In genomic region chr3:110816008-110816407, GRCh38 we compare ENCODE assay signal across 13 cellular contexts.
DNase-seq lines count a peak whose midpoint lies in the region; ATAC-seq and TF ChIP-seq lines count a peak whose summit lies in the region.
"Had no signal": no experiment of that assay in that cellular context is flagged by ENCODE, and none has a peak within 500 bp of the region (broad histone marks: within the 10 kb centered on the region; RNA-seq: fewer than 3 reads in every experiment).

No MANE protein-coding gene starts in this region.

- H2AFZ ChIP-seq in KMS-11 (ENCODE audit: low read depth): no peak overlapping the region
- H2AFZ ChIP-seq: parathyroid adenoma had no signal

- H3K4me2 ChIP-seq in KMS-11: peak overlapping the region; percentile 91

- TF ChIP-seq POLR2A in lower leg skin (IDR thresholded peaks at IDR 0.05): no peak

- intact Hi-C loops in lower leg skin (cut with DNase I; ENCODE audit: low total_unique reads): no loop called here

- ATAC-seq in GM19452 (IDR thresholded peaks at IDR 0.05; ENCODE audit: unreplicated experiment): peak; percentile 47
- ATAC-seq in HG02938 (IDR thresholded peaks at IDR 0.05; ENCODE audit: unreplicated experiment): peak; percentile 53
- ATAC-seq: stimulated activated naive B cell treated with anti-CD40 and anti-IgM and Interleukin-4, amounts not matched to agents 10 μg/mL and 1 μg/mL and 100 μg/mL, for 72 hours had no signal

- 83 to 89% methylated on average over 1 of the region's 1 CpG for WGBS in lower leg skin, 2 donors

- no peaks in the 10 kb centered on the region for H4K20me1 ChIP-seq in KMS-11 (ENCODE audit: insufficient read depth)

- H3K4me3 ChIP-seq in GM12865 (ENCODE audit: low read depth, low read length) (no peak overlapping the region), KMS-11 (IDR thresholded peaks at IDR 0.05; ENCODE audit: insufficient read depth, low read depth, low read length) (no peak overlapping the region), lower leg skin (ENCODE audit: low read depth, poor library complexity, severe bottlenecking) (no peak overlapping the region)

- no peaks in the 10 kb centered on the region for H3K79me2 ChIP-seq in KMS-11 (ENCODE audit: insufficient read depth, low read depth)
- H3K79me2 ChIP-seq: parathyroid adenoma had no signal

- H3K36me3 ChIP-seq in KMS-11 (ENCODE audit: insufficient read depth): no peaks in the 10 kb centered on the region

- H3K4me1 ChIP-seq in KMS-11 (ENCODE audit: low read depth, poor library complexity, severe bottlenecking): peaks cover 69% of the 10 kb centered on the region
- H3K4me1 ChIP-seq: parathyroid adenoma had no signal

- peak overlapping the region; percentile 91 for H3K27ac ChIP-seq in KMS-11
- H3K27ac ChIP-seq: parathyroid adenoma had no signal

- no peak for TF ChIP-seq CTCF in GM12865 (IDR thresholded peaks at IDR 0.05; ENCODE audit: insufficient read depth, low read depth, low read length, missing control alignments)
- no peak for TF ChIP-seq CTCF in KMS-11 (conservative IDR thresholded peaks at IDR 0.05; ENCODE audit: low read depth, low read length)
- TF ChIP-seq CTCF in lower leg skin (IDR thresholded peaks at IDR 0.05): no peak

- DNase-seq in GM12865 (ENCODE audit: low read depth): peak; percentile 21
- DNase-seq in DMS53 (lab: John Stamatoyannopoulos, UW): no peak
- no peak for DNase-seq in amygdala (lab: John Stamatoyannopoulos, UW)
- no peak for DNase-seq in lower leg skin (ENCODE audit: low spot score in 2 of 2)
- DNase-seq in NCI-H2029 (lab: John Stamatoyannopoulos, UW): no peak
- DNase-seq: activated T-cell treated with anti-CD3 and anti-CD28 coated beads, Interleukin-2, amount 50 U/mL, for 48 hours; DMS 273 treated with DMSO at 0.1 percent for 48 hours; NCI-H2107; stimulated activated naive B cell treated with anti-CD40 and anti-IgM and Interleukin-4, amounts not matched to agents 10 μg/mL and 1 μg/mL and 100 μg/mL, for 72 hours had no signal

- peak overlapping the region; percentile 40; the same call in 1 of the 2 replicates for H3K9ac ChIP-seq in KMS-11
- H3K9ac ChIP-seq: parathyroid adenoma had no signal

- no peaks in the 10 kb centered on the region for H3K27me3 ChIP-seq in KMS-11 (ENCODE audit: insufficient read depth, low read depth)
